Comparison of ENCODE assay signal across 23 cellular contexts in genomic region chr3:89289791-89290190, GRCh38.
"Had no signal": no experiment of that assay in that cellular context is flagged by ENCODE, and none has a peak within 500 bp of the region (broad histone marks: within the 10 kb centered on the region; RNA-seq: fewer than 3 reads in every experiment).

No MANE protein-coding gene starts in this region.

- H3K9me3 ChIP-seq: suprapubic skin, testis, thoracic aorta, thyroid gland, tibial artery, tibial nerve, transverse colon, upper lobe of left lung, uterus, vagina had no signal

- H3K4me3 ChIP-seq: suprapubic skin, testis, thoracic aorta, thyroid gland, tibial artery, tibial nerve, transverse colon, upper lobe of left lung, upper lobe of right lung, uterus, vagina had no signal

- DNase-seq: stimulated activated CD4-positive, alpha-beta T cell treated with anti-CD3 and anti-CD28 coated beads, Interleukin-2, amount 100 ng/mL, for 48 hours; stimulated activated CD4-positive, alpha-beta T cell treated with anti-CD3 and anti-CD28 coated beads, Interleukin-4, amount 100 ng/mL, for 1 hour; stimulated activated CD4-positive, alpha-beta T cell treated with anti-CD3 and anti-CD28 coated beads, Interleukin-4, amount 100 ng/mL, for 24 hours; stimulated activated CD4-positive, alpha-beta T cell treated with anti-CD3 and anti-CD28 coated beads, Interleukin-4, amount 100 ng/mL, for 4 hours; stimulated activated CD8-positive, alpha-beta memory T cell treated with anti-CD3 and anti-CD28 coated beads, Interleukin-4, amount 100 ng/mL, for 48 hours; stimulated activated naive B cell treated with anti-CD40 and anti-IgM and Interleukin-4, amounts not matched to agents 10 μg/mL and 1 μg/mL and 100 μg/mL, for 72 hours; stimulated activated naive CD4-positive, alpha-beta T cell; stimulated activated naive CD4-positive, alpha-beta T cell treated with Interleukin-2 at 50 U/mL for 16 hours; stimulated activated naive CD8-positive, alpha-beta T cell treated with anti-CD3 and anti-CD28 coated beads, Interleukin-15, amount 100 ng/mL, for 72 hours; stimulated activated naive CD8-positive, alpha-beta T cell treated with anti-CD3 and anti-CD28 coated beads, Interleukin-15, Interleukin-2, amounts not matched to agents 100 U/mL and 50 U/mL, for 24 hours; substantia nigra; testis; thyroid gland; tibial artery; transverse colon; trophoblast cell; upper lobe of left lung; upper lobe of right lung; uterus had no signal

- H3K36me3 ChIP-seq: suprapubic skin, thoracic aorta, thyroid gland, tibial artery, tibial nerve, transverse colon, upper lobe of left lung, upper lobe of right lung, uterus, vagina had no signal

- H3K4me1 ChIP-seq: suprapubic skin, testis, thyroid gland, tibial artery, tibial nerve, transverse colon, upper lobe of left lung, upper lobe of right lung, uterus, vagina had no signal

- H3K27ac ChIP-seq: suprapubic skin, testis, thoracic aorta, thyroid gland, tibial artery, tibial nerve, transverse colon, upper lobe of left lung, upper lobe of right lung, uterus, vagina had no signal

- H3K27me3 ChIP-seq: suprapubic skin, testis, thyroid gland, tibial artery, tibial nerve, transverse colon, upper lobe of left lung, upper lobe of right lung, uterus, vagina had no signal
